8 cellular contexts compared by ENCODE assay signal in the genomic region with DNA sequence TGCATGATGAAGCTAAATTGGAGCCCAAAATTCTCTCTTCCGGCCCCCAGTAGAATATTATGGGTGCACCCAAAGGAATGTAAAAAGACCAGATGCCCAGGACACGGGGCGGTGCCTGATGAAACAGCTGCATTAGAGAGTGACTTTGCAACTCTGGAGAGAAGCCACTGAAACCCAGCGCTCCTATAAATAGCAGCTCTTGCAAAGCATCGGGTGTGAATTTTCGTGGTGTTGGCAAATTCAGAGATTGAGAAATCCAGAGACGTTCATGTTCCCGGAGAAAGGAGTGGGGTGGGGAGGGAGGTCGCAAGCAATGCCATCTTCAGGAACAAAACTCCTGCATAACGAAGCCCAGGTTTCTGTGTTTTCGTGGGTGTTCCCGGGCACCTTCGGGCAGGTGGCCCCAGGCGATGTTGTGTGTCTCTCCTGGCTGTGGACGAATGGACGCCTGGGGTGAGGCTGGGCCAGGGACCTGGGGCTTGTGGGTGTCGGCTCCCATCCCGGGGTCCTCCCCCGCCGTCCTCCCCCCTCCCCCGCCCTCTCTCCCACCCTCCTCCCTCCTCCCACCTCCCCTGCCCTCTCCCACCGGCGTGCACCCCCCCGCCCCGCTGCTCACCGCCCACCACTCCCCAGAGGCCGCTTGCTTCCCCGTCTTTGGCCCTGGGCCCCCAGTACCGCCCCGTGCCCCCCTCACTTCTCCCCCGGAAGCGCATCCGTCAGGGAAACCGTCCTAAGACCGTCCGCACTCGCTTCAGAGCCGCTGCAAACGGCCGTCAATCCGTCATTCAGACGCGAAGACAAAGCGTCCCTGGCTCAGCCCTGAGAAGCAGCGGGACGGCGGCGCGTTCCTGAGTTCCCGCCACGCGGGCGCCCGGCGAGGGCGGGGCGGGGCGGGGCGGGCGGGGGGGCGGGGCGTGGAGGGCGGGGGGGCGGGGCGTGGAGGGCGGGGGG. TPM values are rescaled to one million over a fixed set of nuclear protein-coding genes. Genes with fewer than 3 reads are reported as not detected.
A peak's percentile ranks its signal among the peaks of the same experiment; 100 is the strongest.
DNase-seq lines count a peak whose midpoint lies in the region; ATAC-seq, FAIRE-seq and TF ChIP-seq lines count a peak whose summit lies in the region.

No MANE protein-coding gene starts in this region.

- FAIRE-seq in astrocyte (lab: Jason Lieb, UNC) = no peak

- H3K4me3 ChIP-seq in HFF-Myc (replicated peaks; ENCODE audit: low read depth, low read length) (peak overlapping the region; percentile 22; the same call in 1 of the 2 replicates), astrocyte (ENCODE audit: insufficient read depth, low read depth, low read length) (peak overlapping the region; percentile 46)

- H3K4me1 Mint-ChIP-seq in astrocyte (ENCODE audit: low read depth, unreplicated experiment) = no peaks in the 10 kb centered on the region

- H3K36me3 ChIP-seq in astrocyte (ENCODE audit: insufficient read depth, low read length) = no peaks in the 10 kb centered on the region

- peaks cover 37% of the 10 kb centered on the region for H3K27me3 Mint-ChIP-seq in astrocyte (ENCODE audit: low read depth, unreplicated experiment)

- H3K79me2 ChIP-seq in astrocyte (ENCODE audit: insufficient read depth, low read length) = no peaks in the 10 kb centered on the region

- peak overlapping the region; percentile 75 for H3K4me3 Mint-ChIP-seq in astrocyte (ENCODE audit: unreplicated experiment)

- H3K4me1 ChIP-seq in astrocyte (ENCODE audit: insufficient read depth, low read length) = peaks cover 6% of the 10 kb centered on the region

- no peak overlapping the region for H3K9ac ChIP-seq in astrocyte (ENCODE audit: low read length)

- H3K27ac Mint-ChIP-seq in astrocyte (ENCODE audit: unreplicated experiment) = no peak overlapping the region

- H3K27me3 ChIP-seq in astrocyte (ENCODE audit: insufficient read depth, low read length) = peaks cover 4% of the 10 kb centered on the region

- ATAC-seq in GM18517 (IDR thresholded peaks at IDR 0.05; ENCODE audit: unreplicated experiment) (no peak), HG03196 (IDR thresholded peaks at IDR 0.05; ENCODE audit: unreplicated experiment) (no peak)

- H4K20me1 ChIP-seq in astrocyte (ENCODE audit: insufficient read depth, low read length) = no peaks in the 10 kb centered on the region

- TF ChIP-seq CTCF in HFF-Myc (IDR thresholded peaks at IDR 0.05; ENCODE audit: low read depth, low read length, missing control alignments) = no peak
- no peak for TF ChIP-seq CTCF in astrocyte (IDR thresholded peaks at IDR 0.05; ENCODE audit: insufficient read depth, low read depth, low read length)

- H3K4me2 ChIP-seq in astrocyte (ENCODE audit: low read length) = peak overlapping the region; percentile 80

- peak; percentile 67 for DNase-seq in Ammon's horn (ENCODE audit: low spot score)
- no peak for DNase-seq in HFF-Myc (ENCODE audit: extremely low read depth, low read depth)
- DNase-seq in T follicular helper cell (ENCODE audit: low read depth) = peak; percentile 52
- peak; percentile 43 for DNase-seq in astrocyte (ENCODE audit: low read depth)
- DNase-seq in hepatic stellate cell (ENCODE audit: low spot score) = peak; percentile 50
- peak; percentile 54 for DNase-seq in retina

- H2AFZ ChIP-seq in astrocyte (ENCODE audit: low read depth, low read length) = peak overlapping the region; percentile 75

- H3K9me3 Mint-ChIP-seq in astrocyte (ENCODE audit: unreplicated experiment) = peaks cover 20% of the 10 kb centered on the region

- H3K9me3 ChIP-seq in astrocyte (ENCODE audit: insufficient read depth, low read depth, low read length) = no peaks in the 10 kb centered on the region

- no peak overlapping the region for H3K27ac ChIP-seq in astrocyte (ENCODE audit: low read depth, low read length)

- peaks cover 4% of the 10 kb centered on the region for H3K36me3 Mint-ChIP-seq in astrocyte (ENCODE audit: low read depth, unreplicated experiment)

RNA-seq across cellular contexts. Expression of a gene that starts 26.7 kb away (rescaled TPM):
- 44.8 and 46.4 TPM in 2 replicates for total RNA-seq in astrocyte

RNA-seq across cellular contexts. Expression of a gene that starts 53.6 kb away (rescaled TPM):
- 3.9 and 7.1 TPM in 2 replicates for total RNA-seq in astrocyte
